Comparison of ENCODE assay signal across 15 cellular contexts in the genomic region with DNA sequence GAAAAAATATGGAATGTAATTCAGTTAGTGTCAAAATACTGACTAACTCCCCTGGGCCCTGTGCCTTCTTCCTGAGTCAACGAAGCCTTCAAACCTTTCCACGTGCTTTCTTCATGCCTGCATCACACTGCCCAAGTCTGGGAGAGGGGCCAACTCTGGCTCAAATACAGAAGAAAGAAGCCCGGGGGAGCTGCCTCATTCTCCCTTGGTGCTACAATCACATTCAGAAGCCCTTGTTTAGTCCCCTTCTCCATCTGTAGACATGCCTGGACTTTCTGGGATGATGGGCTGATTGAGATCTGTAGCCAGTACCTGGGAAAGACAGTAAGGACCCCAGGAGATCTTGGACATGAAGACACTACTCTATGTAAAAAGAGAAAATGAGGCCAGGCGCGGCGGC.
A peak's percentile ranks its signal among the peaks of the same experiment; 100 is the strongest.
DNase-seq lines count a peak whose midpoint lies in the region; TF ChIP-seq lines count a peak whose summit lies in the region.
"Had no signal": no experiment of that assay in that cellular context is flagged by ENCODE, and none has a peak within 500 bp of the region (broad histone marks: within the 10 kb centered on the region; RNA-seq: fewer than 3 reads in every experiment).

No MANE protein-coding gene starts in this region.

- no peak overlapping the region for H3K4me2 ChIP-seq in osteoblast (ENCODE audit: insufficient read depth, low read length)

- no peaks in the 10 kb centered on the region for H3K79me2 ChIP-seq in osteoblast (ENCODE audit: insufficient read depth, low read length)

- TF ChIP-seq CTCF in dorsolateral prefrontal cortex (IDR thresholded peaks at IDR 0.05 in 54 of 56, conservative IDR thresholded peaks at IDR 0.05 in 2 of 56; ENCODE audit: low read depth in 1 of 56, partially characterized antibody in 56 of 56) (no peak), osteoblast (IDR thresholded peaks at IDR 0.05; ENCODE audit: extremely low read depth, low read depth, low read length) (no peak), esophagus squamous epithelium (IDR thresholded peaks at IDR 0.05) (no peak)

- 29 to 39% methylated on average over 5 to 6 of the region's 6 CpGs for WGBS in esophagus squamous epithelium, 2 donors

- H3K4me1 ChIP-seq in osteoblast (ENCODE audit: insufficient read depth, low read length) (peaks cover 48% of the 10 kb centered on the region), esophagus squamous epithelium (peaks cover 0 to 40% (median 0%) of the 10 kb centered on the region in 3 donors)

- peaks cover 4% of the 10 kb centered on the region for H3K36me3 ChIP-seq in MG63
- no peaks in the 10 kb centered on the region for H3K36me3 ChIP-seq in osteoblast (ENCODE audit: insufficient read depth, low read length)
- H3K36me3 ChIP-seq in esophagus squamous epithelium, result no peaks in the 10 kb centered on the region
- H3K36me3 ChIP-seq: suprapubic skin had no signal

- intact Hi-C loops in dorsolateral prefrontal cortex (cut with DNase I), result no loop called here
- intact Hi-C loops in esophagus squamous epithelium (cut with DNase I), result no loop called here

- H3K27ac ChIP-seq in dorsolateral prefrontal cortex (peak overlapping the region in 1 of 59 donors; percentile 10), osteoblast (ENCODE audit: low read depth, low read length) (no peak overlapping the region), esophagus squamous epithelium (no peak overlapping the region)

- H3K9me3 ChIP-seq in MG63 (peaks cover 4% of the 10 kb centered on the region), osteoblast (ENCODE audit: low read depth, low read length) (no peaks in the 10 kb centered on the region), esophagus squamous epithelium (no peaks in the 10 kb centered on the region)
- H3K9me3 ChIP-seq: Caco-2, suprapubic skin had no signal

- no peak for TF ChIP-seq POLR2A in esophagus squamous epithelium (IDR thresholded peaks at IDR 0.05)

- DNase-seq in EH (ENCODE audit: low read depth) (peak; percentile 87), MG63 (peak; percentile 95), dorsolateral prefrontal cortex (peak in 6 of 10 donors; percentile 50 to 72 (median 58)), osteoblast (ENCODE audit: insufficient read length, low spot score, missing footprints) (peak; percentile 58), islet precursor cell (no peak), NCI-H2227 (lab: John Stamatoyannopoulos, UW; ENCODE audit: unreplicated experiment) (no peak), SIG-M5 treated with dmso at 0.1 percent for 504 hours (lab: John Stamatoyannopoulos, UW; ENCODE audit: unreplicated experiment) (no peak), esophagus squamous epithelium (lab: John Stamatoyannopoulos, UW) (no peak)
- DNase-seq: activated CD4-positive, alpha-beta T cell treated with anti-CD3 and anti-CD28 coated beads for 48 hours; Caco-2; central memory CD4-positive, alpha-beta T cell; kidney; naive thymus-derived CD8-positive, alpha-beta T cell; NCI-H1930 had no signal

- H3K4me3 ChIP-seq in MG63, result no peak overlapping the region
- no peak overlapping the region for H3K4me3 ChIP-seq in dorsolateral prefrontal cortex
- no peak overlapping the region for H3K4me3 ChIP-seq in osteoblast (ENCODE audit: insufficient read depth, low read length)
- no peak overlapping the region for H3K4me3 ChIP-seq in esophagus squamous epithelium
- H3K4me3 ChIP-seq: suprapubic skin had no signal

- H4K20me1 ChIP-seq in osteoblast (ENCODE audit: insufficient read depth, low read length), result no peaks in the 10 kb centered on the region

- no peaks in the 10 kb centered on the region for H3K27me3 ChIP-seq in MG63
- H3K27me3 ChIP-seq in dorsolateral prefrontal cortex, result no peaks in the 10 kb centered on the region
- no peaks in the 10 kb centered on the region for H3K27me3 ChIP-seq in osteoblast (ENCODE audit: insufficient read depth, low read length)
- no peaks in the 10 kb centered on the region for H3K27me3 ChIP-seq in esophagus squamous epithelium
- H3K27me3 ChIP-seq: suprapubic skin had no signal

- H2AFZ ChIP-seq in osteoblast (ENCODE audit: low read length), result no peak overlapping the region

Comparison
In these comparisons a context has a peak if more than half of its experiments do, and no peak if none do; other contexts are left out.
1. DNase-seq: peak in EH (single experiment), MG63 (single experiment), dorsolateral prefrontal cortex (6 of 10) and osteoblast (single experiment); none in islet precursor cell (single experiment), NCI-H2227 (single experiment), SIG-M5 treated with dmso at 0.1 percent for 504 hours (single experiment) and esophagus squamous epithelium (single experiment).